Comparison of ENCODE assay signal across 22 cellular contexts in the genomic region with DNA sequence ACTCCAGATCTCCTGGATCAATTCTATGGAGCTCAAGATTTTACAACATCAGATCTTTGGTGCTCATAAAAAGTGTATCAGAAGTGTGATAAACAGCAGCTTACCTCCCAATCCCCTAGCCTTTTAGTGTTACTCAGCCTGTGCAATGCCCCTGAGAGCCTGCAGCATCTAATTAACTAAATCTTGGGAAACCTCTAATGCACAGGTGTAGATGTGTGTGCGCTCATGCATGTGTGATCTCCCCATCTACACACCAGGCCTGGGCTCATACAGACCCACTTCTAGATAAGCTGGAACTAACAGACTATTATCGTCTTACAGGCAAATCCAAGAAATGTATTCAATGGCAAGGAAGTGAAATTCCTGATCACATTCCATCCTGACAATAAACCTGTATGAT. TPM values are rescaled to one million over a fixed set of nuclear protein-coding genes. Genes with fewer than 3 reads are reported as not detected.
DNase-seq lines count a peak whose midpoint lies in the region; ATAC-seq, FAIRE-seq and TF ChIP-seq lines count a peak whose summit lies in the region.
"Had no signal": no experiment of that assay in that cellular context is flagged by ENCODE, and none has a peak within 500 bp of the region (broad histone marks: within the 10 kb centered on the region; RNA-seq: fewer than 3 reads in every experiment).

No MANE protein-coding gene starts in this region.

- TF ChIP-seq RAD21 in K562 (CRISPR knock-in tag; conservative IDR thresholded peaks at IDR 0.05 in 1 of 2, IDR thresholded peaks at IDR 0.05 in 1 of 2), result no peak

- CTCF ChIA-PET in K562 (lab: Yijun Ruan, JAX; ENCODE audit: low intra/inter-chr PET ratio), result no interaction called here

- ATAC-seq in K562, result peak; percentile 15
- ATAC-seq in HG02970 (IDR thresholded peaks at IDR 0.05; ENCODE audit: low FRiP score, unreplicated experiment), result no peak
- no peak for ATAC-seq in T-helper 17 cell
- ATAC-seq: T-cell had no signal

- peaks cover 16% of the 10 kb centered on the region for H4K20me1 ChIP-seq in K562 (replicated peaks; ENCODE audit: control insufficient read depth, insufficient read depth, low read length)

- TF ChIP-seq POLR2A in H54 (IDR thresholded peaks at IDR 0.05; ENCODE audit: low read depth, low read length) (no peak), K562 (conservative IDR thresholded peaks at IDR 0.05) (no peak)

- H2AFZ ChIP-seq in K562 (ENCODE audit: low read depth, low read length), result no peak overlapping the region

- H3K4me1 Mint-ChIP-seq in T-helper 17 cell, result peaks cover 26% of the 10 kb centered on the region

- H3K36me3 ChIP-seq in K562 (ENCODE audit: control insufficient read depth, insufficient read depth, low read length), result peaks cover 61% of the 10 kb centered on the region
- no peaks in the 10 kb centered on the region for H3K36me3 ChIP-seq in neutrophil

- intact Hi-C loops in K562 (cut with micrococcal nuclease), result no loop called here

- POLR2A ChIA-PET in K562 (lab: Yijun Ruan, JAX), result interaction anchor here (0.6 kb wide), 1 partner anchor 12 kb away, joined by 3 read pairs; no protein-coding TSS in a partner anchor

- TF ChIP-seq EP300 in K562 (IDR thresholded peaks at IDR 0.05; ENCODE audit: low read length), result no peak

- no peak for DNase-seq in H54 (ENCODE audit: insufficient read length, low spot score)
- DNase-seq in NCI-H2171 treated with DMSO at 0.1 percent for 48 hours (lab: John Stamatoyannopoulos, UW), result peak; percentile 57
- no peak for DNase-seq in K562 (ENCODE audit: extremely low read depth in 1 of 4, low spot score in 3 of 4)
- no peak for DNase-seq in NCI-H2029 (lab: John Stamatoyannopoulos, UW)
- no peak for DNase-seq in T-helper 17 cell
- DNase-seq: AML-193; Calu3; CD8-positive, alpha-beta memory T cell; GDM1; KG1; NCI-H1092 treated with DMSO at 0.1 percent for 48 hours; NCI-H1436 treated with DMSO at 0.1 percent for 48 hours; NCI-H1930; NCI-H446 treated with DMSO at 0.1 percent for 48 hours; NCI-H748 treated with DMSO at 0.1 percent for 48 hours; Peyer's patch; T-cell had no signal

- no peak overlapping the region for H3K9ac ChIP-seq in K562 (ENCODE audit: insufficient read depth in 1 of 2, low read depth in 2 of 2, low read length in 2 of 2)

- H3K9me1 ChIP-seq in K562 (ENCODE audit: control insufficient read depth, insufficient read depth, low read length), result peaks cover 15% of the 10 kb centered on the region

- H3K4me1 ChIP-seq in K562 (replicated peaks in 1 of 2; ENCODE audit: control insufficient read depth in 2 of 2, insufficient read depth in 2 of 2, low read length in 2 of 2) (peaks cover 0 to 18% of the 10 kb centered on the region in 2 experiments; a peak in 2 of 5 replicates), neutrophil (ENCODE audit: control insufficient read depth in 1 of 2, insufficient read depth in 1 of 2, low read depth in 1 of 2, low read length in 1 of 2) (peaks cover 59 to 70% of the 10 kb centered on the region in 2 experiments)

- no peak overlapping the region for H3K4me2 ChIP-seq in K562 (ENCODE audit: insufficient read depth, low read length)

- no peaks in the 10 kb centered on the region for H3K36me3 Mint-ChIP-seq in T-helper 17 cell (ENCODE audit: low read depth)

- in situ Hi-C loops in K562 (cut with MboI), result no loop called here

- no peak for TF ChIP-seq CTCF in K562 (IDR thresholded peaks at IDR 0.05 in 2 of 3, conservative IDR thresholded peaks at IDR 0.05 in 1 of 3; ENCODE audit: insufficient read depth in 2 of 3, low read depth in 1 of 3, low read length in 3 of 3)
- no peak for TF ChIP-seq CTCF in neutrophil (IDR thresholded peaks at IDR 0.05)

- H3K9me3 ChIP-seq in K562 (replicated peaks; ENCODE audit: control insufficient read depth, insufficient read depth, low read depth, low read length) (no peaks in the 10 kb centered on the region), neutrophil (no peaks in the 10 kb centered on the region), T-helper 17 cell (ENCODE audit: control insufficient read depth, low read length, poor library complexity, severe bottlenecking) (no peaks in the 10 kb centered on the region)
- H3K9me3 ChIP-seq: Peyer's patch had no signal

- FAIRE-seq in H54 (lab: Jason Lieb, UNC) (peak; percentile 45), K562 (lab: Jason Lieb, UNC) (no peak)
- FAIRE-seq: H1, HepG2 had no signal

- H3K27ac Mint-ChIP-seq in T-helper 17 cell, result no peak overlapping the region
- H3K27ac Mint-ChIP-seq: T-cell had no signal

- H3K4me3 ChIP-seq in K562 (no peak overlapping the region), neutrophil (ENCODE audit: low read depth in 1 of 2, low read length in 1 of 2) (peak overlapping the region in 1 of 2 experiments; percentile 1)
- H3K4me3 ChIP-seq: Peyer's patch had no signal

- no TSS peak for BruUV-seq in K562 (replicated peaks; lab: Mats Ljungman, UMichigan)

- no peaks in the 10 kb centered on the region for H3K27me3 ChIP-seq in K562 (ENCODE audit: control insufficient read depth in 2 of 2, insufficient read depth in 2 of 2, low read length in 2 of 2)
- H3K27me3 ChIP-seq in neutrophil, result no peaks in the 10 kb centered on the region
- H3K27me3 ChIP-seq: Peyer's patch had no signal

- H3K4me3 Mint-ChIP-seq in T-helper 17 cell, result no peak overlapping the region
- H3K4me3 Mint-ChIP-seq: T-cell had no signal

- H3K79me2 ChIP-seq in K562 (ENCODE audit: control insufficient read depth, insufficient read depth, low read length), result peaks cover 81% of the 10 kb centered on the region

- no peaks in the 10 kb centered on the region for H3K27me3 Mint-ChIP-seq in T-helper 17 cell
- H3K27me3 Mint-ChIP-seq: CD8-positive, alpha-beta memory T cell; T-cell had no signal

- H3K27ac ChIP-seq in K562 (ENCODE audit: extremely low read depth, low read depth, low read length), result no peak overlapping the region
- H3K27ac ChIP-seq in neutrophil, result peak overlapping the region; percentile 80
- H3K27ac ChIP-seq: C4-2B, Peyer's patch had no signal

- 61% methylated on average over 2 of the region's 2 CpGs for WGBS in K562 (ENCODE audit: insufficient coverage, low coverage, missing lambda C conversion rate)

TF ChIP-seq in K562, 482 proteins besides CTCF, POLR2A, EP300 and RAD21 (continues in another document):
- TF ChIP-seq HDAC2 (IDR thresholded peaks at IDR 0.05), result no peak
- no peak for TF ChIP-seq PRPF4 (IDR thresholded peaks at IDR 0.05; ENCODE audit: insufficient read depth, low read depth, low read length, poor library complexity, severe bottlenecking)
- TF ChIP-seq ETV6 (IDR thresholded peaks at IDR 0.05; ENCODE audit: borderline replicate concordance in 1 of 2, low read depth in 2 of 2, low read length in 1 of 2), result no peak
- TF ChIP-seq ETV6 (CRISPR knock-in tag; IDR thresholded peaks at IDR 0.05; ENCODE audit: borderline replicate concordance), result no peak
- no peak for TF ChIP-seq ZNF354B (CRISPR knock-in tag; IDR thresholded peaks at IDR 0.05)
- TF ChIP-seq MCM7 (IDR thresholded peaks at IDR 0.05), result no peak
- TF ChIP-seq, protein P1, sequence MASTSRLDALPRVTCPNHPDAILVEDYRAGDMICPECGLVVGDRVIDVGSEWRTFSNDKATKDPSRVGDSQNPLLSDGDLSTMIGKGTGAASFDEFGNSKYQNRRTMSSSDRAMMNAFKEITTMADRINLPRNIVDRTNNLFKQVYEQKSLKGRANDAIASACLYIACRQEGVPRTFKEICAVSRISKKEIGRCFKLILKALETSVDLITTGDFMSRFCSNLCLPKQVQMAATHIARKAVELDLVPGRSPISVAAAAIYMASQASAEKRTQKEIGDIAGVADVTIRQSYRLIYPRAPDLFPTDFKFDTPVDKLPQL (IDR thresholded peaks at IDR 0.05; ENCODE audit: extremely low read depth, insufficient read length), result no peak
- no peak for TF ChIP-seq BCL6 (CRISPR knock-in tag; IDR thresholded peaks at IDR 0.05)
- TF ChIP-seq SUPT5H (IDR thresholded peaks at IDR 0.05), result no peak
- no peak for TF ChIP-seq CTBP1 (IDR thresholded peaks at IDR 0.05; ENCODE audit: borderline replicate concordance)

RNA-seq across cellular contexts. Expression of a gene that starts 7.5 kb away (rescaled TPM):
- total RNA-seq in K562 (2011; cell fraction: chromatin; rRNA removed; ENCODE audit: low replicate concordance), result 25.2 and 55.9 TPM in 2 replicates
- total RNA-seq in K562 (2011; cell fraction: nucleolus; rRNA removed), result 17.0 and 31.5 TPM in 2 replicates
- total RNA-seq in K562 (2011; cell fraction: nucleoplasm; rRNA removed), result 32.8 and 48.8 TPM in 2 replicates
- total RNA-seq in K562 (2014; rRNA removed) (81.1 and 90.5 TPM in 2 replicates), K562 (2014; rRNA removed; fragmentation: Illumina TruSeq; extraction: Trizol) (122 and 136 TPM in 2 replicates), K562 (2015; rRNA removed; fragmentation: Illumina TruSeq; extraction: Trizol) (113 and 123 TPM in 2 replicates), K562 (2021) (108 and 122 TPM in 2 replicates), T-helper 17 cell (10 to 100 TPM; 45.8 to 51.1 TPM)
- polyA plus RNA-seq in K562 (2011; rRNA removed) (64.2 and 112 TPM in 2 replicates), K562 (2014; fragmentation: Illumina TruSeq; extraction: Trizol) (108 and 114 TPM in 2 replicates), K562 (2014; fragmentation: Nextera tagmentation; extraction: Ambion mirVana) (100 to 1,000 TPM; 261 to 325 TPM), K562 (2014; rRNA removed) (115 and 127 TPM in 2 replicates)
- polyA plus RNA-seq in K562 (2011; cell fraction: cytosol; rRNA removed), result 36.6 and 56.1 TPM in 2 replicates
- 34.7 and 35.0 TPM in 2 replicates for polyA plus RNA-seq in K562 (2011; cell fraction: nucleus; rRNA removed)
- polyA plus RNA-seq in K562 (2012), result 97.4 and 110 TPM in 2 replicates
- polyA minus RNA-seq in K562 (2011; rRNA and poly(A)+ RNA removed), result 34.6 and 43.1 TPM in 2 replicates
- 27.5 and 29.7 TPM in 2 replicates for polyA minus RNA-seq in K562 (2011; cell fraction: cytosol; rRNA and poly(A)+ RNA removed)
- polyA minus RNA-seq in K562 (2011; cell fraction: nucleus; rRNA and poly(A)+ RNA removed), result 24.3 and 25.8 TPM in 2 replicates
